8 cellular contexts compared by ENCODE assay signal in genomic region chr15:99450896-99451358, GRCh38.
DNase-seq lines count a peak whose midpoint lies in the region; ATAC-seq and TF ChIP-seq lines count a peak whose summit lies in the region.

No MANE protein-coding gene starts in this region.

- in situ Hi-C loops in GM13976 (cut with MboI; ENCODE audit: low sequenced_read_pairs, unreplicated experiment), result no loop called here

- no peak for ATAC-seq in GM19351 (IDR thresholded peaks at IDR 0.05; ENCODE audit: unreplicated experiment)

- peak; percentile 66 for DNase-seq in GM13976 (ENCODE audit: low spot score)
- DNase-seq in OCI-M1 (lab: John Stamatoyannopoulos, UW), result peak; percentile 35
- peak; percentile 56 for DNase-seq in activated naive CD4-positive, alpha-beta T cell treated with anti-CD3 and anti-CD28 coated beads, Interleukin-2, amount 50 U/mL, for 16 hours
- DNase-seq in islet precursor cell, result peak; percentile 54
- peak; percentile 19 to 61 (median 39) for DNase-seq in stimulated activated CD4-positive, alpha-beta T cell treated with anti-CD3 and anti-CD28 coated beads, TNF-alpha, amount 100 ng/mL, for 4 hours (ENCODE audit: low read depth in 3 of 3)
- DNase-seq in inferior parietal cortex (ENCODE audit: extremely low spot score), result no peak
- no peak for DNase-seq in NCI-H1105 (lab: John Stamatoyannopoulos, UW)

- TF ChIP-seq CTCF in GM13976 (IDR thresholded peaks at IDR 0.05; ENCODE audit: borderline replicate concordance, control extremely low read depth, extremely low read depth, insufficient read depth, missing control alignments), result no peak

Comparison
In these comparisons a context has a peak if more than half of its experiments do, and no peak if none do; other contexts are left out.
1. DNase-seq: peak in GM13976 (single experiment), OCI-M1 (single experiment), activated naive CD4-positive, alpha-beta T cell treated with anti-CD3 and anti-CD28 coated beads, Interleukin-2, amount 50 U/mL, for 16 hours (single experiment), islet precursor cell (single experiment) and stimulated activated CD4-positive, alpha-beta T cell treated with anti-CD3 and anti-CD28 coated beads, TNF-alpha, amount 100 ng/mL, for 4 hours (3 of 3); none in inferior parietal cortex (single experiment) and NCI-H1105 (single experiment).